In genomic region chr2:192500550-192501200, GRCh38 we compare ENCODE assay signal across 8 cellular contexts.
A peak's percentile ranks its signal among the peaks of the same experiment; 100 is the strongest.
DNase-seq lines count a peak whose midpoint lies in the region; ATAC-seq and TF ChIP-seq lines count a peak whose summit lies in the region.

No MANE protein-coding gene starts in this region.

- H3K27me3 ChIP-seq in aorta (ENCODE audit: control insufficient read depth in 1 of 2, insufficient read depth in 2 of 2, low read length in 1 of 2) (no peaks in the 10 kb centered on the region), Peyer's patch (no peaks in the 10 kb centered on the region)

- H3K27me3 Mint-ChIP-seq in stimulated activated naive CD8-positive, alpha-beta T cell treated with anti-CD3 and anti-CD28 coated beads, Interleukin-15, amount 100 ng/mL, for 72 hours: no peaks in the 10 kb centered on the region

- no peak overlapping the region for H3K4me3 Mint-ChIP-seq in stimulated activated naive CD8-positive, alpha-beta T cell treated with anti-CD3 and anti-CD28 coated beads, Interleukin-15, amount 100 ng/mL, for 72 hours

- ATAC-seq in GM21526 (IDR thresholded peaks at IDR 0.05; ENCODE audit: low FRiP score, unreplicated experiment) (peak; percentile 75), aorta (ENCODE audit: low FRiP score) (no peak)
- peak; percentile 92 for ATAC-seq in stimulated activated naive CD8-positive, alpha-beta T cell treated with anti-CD3 and anti-CD28 coated beads, Interleukin-15, amount 100 ng/mL, for 72 hours

- DNase-seq in AG09309 (ENCODE audit: low read depth) (peak; percentile 1), HS-5 (ENCODE audit: low read depth) (peak; percentile 82), epithelial cell of prostate (ENCODE audit: low read depth, low spot score) (peak; percentile 97), aorta (no peak), middle frontal gyrus (ENCODE audit: extremely low spot score, low spot score) (no peak), Peyer's patch (no peak)
- peak; percentile 18 to 24 for DNase-seq in stimulated activated naive CD8-positive, alpha-beta T cell treated with anti-CD3 and anti-CD28 coated beads, Interleukin-15, amount 100 ng/mL, for 72 hours

- H3K27ac ChIP-seq in epithelial cell of prostate (peak overlapping the region; percentile 45), aorta (ENCODE audit: low read depth in 1 of 2, low read length in 2 of 2) (no peak overlapping the region), Peyer's patch (no peak overlapping the region)

- TF ChIP-seq POLR2A in Peyer's patch (IDR thresholded peaks at IDR 0.05): no peak

- TF ChIP-seq CTCF in AG09309 (IDR thresholded peaks at IDR 0.05; ENCODE audit: control insufficient read depth, insufficient read depth, low read depth, low read length, missing control alignments) (no peak), Peyer's patch (IDR thresholded peaks at IDR 0.05) (no peak)

- no peak overlapping the region for H3K27ac Mint-ChIP-seq in stimulated activated naive CD8-positive, alpha-beta T cell treated with anti-CD3 and anti-CD28 coated beads, Interleukin-15, amount 100 ng/mL, for 72 hours

- H3K36me3 ChIP-seq in aorta (ENCODE audit: control insufficient read depth in 1 of 2, insufficient read depth in 2 of 2, low read length in 1 of 2): no peaks in the 10 kb centered on the region
- H3K36me3 ChIP-seq in Peyer's patch: no peaks in the 10 kb centered on the region

- H3K4me3 ChIP-seq in AG09309 (ENCODE audit: control insufficient read depth, low read depth, low read length) (no peak overlapping the region), aorta (ENCODE audit: low read length in 2 of 2) (no peak overlapping the region), Peyer's patch (no peak overlapping the region)

- H3K9me3 ChIP-seq in aorta (ENCODE audit: control insufficient read depth, low read length) (no peaks in the 10 kb centered on the region), Peyer's patch (no peaks in the 10 kb centered on the region)

- H3K9me3 Mint-ChIP-seq in stimulated activated naive CD8-positive, alpha-beta T cell treated with anti-CD3 and anti-CD28 coated beads, Interleukin-15, amount 100 ng/mL, for 72 hours: peaks cover 0 to 2% of the 10 kb centered on the region in 2 donors

- no peaks in the 10 kb centered on the region for H3K4me1 ChIP-seq in aorta (ENCODE audit: control insufficient read depth in 1 of 2, insufficient read depth in 2 of 2, low read length in 2 of 2)
- no peaks in the 10 kb centered on the region for H3K4me1 ChIP-seq in Peyer's patch

- peaks cover 5% of the 10 kb centered on the region for H3K4me1 Mint-ChIP-seq in stimulated activated naive CD8-positive, alpha-beta T cell treated with anti-CD3 and anti-CD28 coated beads, Interleukin-15, amount 100 ng/mL, for 72 hours

- 50% methylated on average over 3 of the region's 3 CpGs for WGBS in aorta, 2 donors

- intact Hi-C loops in aorta (cut with DNase I): no loop called here

Comparison
In these comparisons a context has a peak if more than half of its experiments do, and no peak if none do; other contexts are left out.
1. DNase-seq: peak in AG09309 (single experiment), HS-5 (single experiment), epithelial cell of prostate (single experiment) and stimulated activated naive CD8-positive, alpha-beta T cell treated with anti-CD3 and anti-CD28 coated beads, Interleukin-15, amount 100 ng/mL, for 72 hours (2 of 2); none in aorta (0 of 2), middle frontal gyrus (single experiment) and Peyer's patch (0 of 3).